Comparison of ENCODE assay signal across 11 cellular contexts in genomic region chr17:78971764-78972506, GRCh38. TPM values are rescaled to one million over a fixed set of nuclear protein-coding genes. Genes with fewer than 3 reads are reported as not detected.
A peak's percentile ranks its signal among the peaks of the same experiment; 100 is the strongest.
DNase-seq lines count a peak whose midpoint lies in the region; ATAC-seq, FAIRE-seq and TF ChIP-seq lines count a peak whose summit lies in the region.
"Had no signal": no experiment of that assay in that cellular context is flagged by ENCODE, and none has a peak within 500 bp of the region (broad histone marks: within the 10 kb centered on the region; RNA-seq: fewer than 3 reads in every experiment).

No MANE protein-coding gene starts in this region.

- H3K27me3 Mint-ChIP-seq in nephron (ENCODE audit: low read depth), result peaks cover 10% of the 10 kb centered on the region
- H3K27me3 Mint-ChIP-seq: activated B cell treated with CpG ODN at 0.5 μM for 24 hours had no signal

- no peak for TF ChIP-seq POLR2A in heart left ventricle (IDR thresholded peaks at IDR 0.05)
- TF ChIP-seq POLR2A in uterus (IDR thresholded peaks at IDR 0.05), result no peak

- H3K27me3 ChIP-seq in heart left ventricle, result no peaks in the 10 kb centered on the region
- no peaks in the 10 kb centered on the region for H3K27me3 ChIP-seq in uterus
- H3K27me3 ChIP-seq: foreskin keratinocyte had no signal

- DNase-seq in heart left ventricle (no peak), left ventricle myocardium superior (no peak), uterus (no peak), DMS53 treated with DMSO at 0.1 percent for 48 hours (lab: John Stamatoyannopoulos, UW; ENCODE audit: unreplicated experiment) (no peak), urothelium cell line (ENCODE audit: low spot score) (no peak)
- DNase-seq in NK-92 treated with Interleukin-12 subunit alpha and Interleukin-12 subunit beta, amount 100 ng/mL, for 24 hours (lab: John Stamatoyannopoulos, UW), result no peak

- no peaks in the 10 kb centered on the region for H3K9me3 ChIP-seq in heart left ventricle
- no peaks in the 10 kb centered on the region for H3K9me3 ChIP-seq in uterus

- TF ChIP-seq CTCF in heart left ventricle (IDR thresholded peaks at IDR 0.05) (no peak), nephron (IDR thresholded peaks at IDR 0.05; ENCODE audit: unreplicated experiment in 3 of 3) (no peak), uterus (IDR thresholded peaks at IDR 0.05) (no peak)

- H3K4me1 ChIP-seq in heart left ventricle (peaks cover 0 to 63% (median 31%) of the 10 kb centered on the region in 12 donors), uterus (peaks cover 4 to 6% of the 10 kb centered on the region in 2 donors)

- ATAC-seq in heart left ventricle (no peak), left ventricle myocardium superior (no peak)

- intact Hi-C loops in heart left ventricle (cut with DNase I), result loop anchor here (1.0 to 10.0 kb wide), 11 partner anchors 40 to 477 kb away; partner anchors contain the start of gene TIMP2 (in 3 of the 10)
- intact Hi-C loops in left ventricle myocardium superior (cut with micrococcal nuclease), result loop anchor here (5.0 to 10.0 kb wide), 2 partner anchors 47 to 100 kb away; partner anchors contain the start of gene TIMP2
- intact Hi-C loops in uterus (cut with DNase I; ENCODE audit: low total_unique reads), result loop anchor here (2.0 to 10.0 kb wide), 2 partner anchors 105 to 257 kb away; no protein-coding TSS in a partner anchor

- H3K4me1 Mint-ChIP-seq in nephron, result peaks cover 23% of the 10 kb centered on the region

- H3K36me3 Mint-ChIP-seq in nephron (ENCODE audit: low read depth), result no peaks in the 10 kb centered on the region

- WGBS in heart left ventricle, 4 donors, result 68 to 82% (median 78%) methylated on average over 13 to 22 of the region's 22 CpGs

- FAIRE-seq in urothelium cell line (lab: Jason Lieb, UNC), result no peak
- FAIRE-seq: islet of Langerhans had no signal

- H3K4me3 ChIP-seq in heart left ventricle, result no peak overlapping the region
- H3K4me3 ChIP-seq in uterus, result no peak overlapping the region

- H3K36me3 ChIP-seq in heart left ventricle (peaks cover 0 to 60% (median 29%) of the 10 kb centered on the region in 9 donors), uterus (no peaks in the 10 kb centered on the region)

- peak overlapping the region in 2 of 3 experiments; percentile 74 to 79 for H3K27ac Mint-ChIP-seq in nephron
- H3K27ac Mint-ChIP-seq: activated B cell treated with CpG ODN at 0.5 μM for 24 hours had no signal

- H3K27ac ChIP-seq in heart left ventricle, result peak overlapping the region in 9 of 12 donors; percentile 11 to 72 (median 51)
- H3K27ac ChIP-seq in angular gyrus (ENCODE audit: low read depth, low read length), result peak overlapping the region; percentile 49
- H3K27ac ChIP-seq in uterus, result peak overlapping the region; percentile 60 to 61
- H3K27ac ChIP-seq: foreskin keratinocyte had no signal

- H3K4me3 Mint-ChIP-seq in nephron, result no peak overlapping the region
- H3K4me3 Mint-ChIP-seq: activated B cell treated with CpG ODN at 0.5 μM for 24 hours had no signal

- H3K9me3 Mint-ChIP-seq in nephron, result no peaks in the 10 kb centered on the region
- H3K9me3 Mint-ChIP-seq: activated B cell treated with CpG ODN at 0.5 μM for 24 hours had no signal

RNA-seq across cellular contexts. Expression of gene LGALS3BP, which starts 7.8 kb away (rescaled TPM):
- total RNA-seq in heart left ventricle (1,000 to 10,000 TPM in 1 of 9 donors, 100 to 1,000 TPM in 8; 250 to 1,343 (median 688) TPM), left ventricle myocardium superior (822 TPM), uterus (100 to 1,000 TPM in 3 of 4 donors, 10 to 100 TPM in 1; 88.2 to 396 (median 244) TPM)
- polyA plus RNA-seq in heart left ventricle, result 100 to 1,000 TPM; 178 to 363 TPM

RNA-seq across cellular contexts. Expression of gene CANT1, which starts 37.6 kb away (rescaled TPM):
- 10 to 100 TPM; 20.4 to 43.7 (median 24.1) TPM for total RNA-seq in heart left ventricle
- polyA plus RNA-seq in heart left ventricle, result 10 to 100 TPM in 1 of 2 donors, 1 to 10 TPM in 1; 5.1 to 46.2 TPM
- total RNA-seq in left ventricle myocardium superior, result 28.2 TPM
- 10 to 100 TPM in 3 of 4 donors, 1 to 10 TPM in 1; 9.2 to 40.6 (median 21.5) TPM for total RNA-seq in uterus

RNA-seq across cellular contexts. Expression of gene TIMP2, which starts 46.7 kb away (rescaled TPM):
- total RNA-seq in heart left ventricle, result 100 to 1,000 TPM in 4 of 9 donors, 10 to 100 TPM in 5; 65.6 to 201 (median 98.3) TPM
- polyA plus RNA-seq in heart left ventricle, result 10 to 100 TPM; 25.1 to 54.4 TPM
- 132 TPM for total RNA-seq in left ventricle myocardium superior
- total RNA-seq in uterus, result 100 to 1,000 TPM; 119 to 399 (median 127) TPM

RNA-seq across cellular contexts. Expression of gene C1QTNF1, which starts 52.0 kb away (rescaled TPM):
- 100 to 1,000 TPM in 4 of 9 donors, 10 to 100 TPM in 5; 37.0 to 406 (median 66.2) TPM for total RNA-seq in heart left ventricle
- 100 to 1,000 TPM in 1 of 2 donors, 10 to 100 TPM in 1; 85.5 to 189 TPM for polyA plus RNA-seq in heart left ventricle
- total RNA-seq in left ventricle myocardium superior, result 247 TPM
- 10 to 100 TPM in 3 of 4 donors, 1 to 10 TPM in 1; 2.9 to 80.8 (median 39.6) TPM for total RNA-seq in uterus
- total RNA-seq: activated B cell treated with CpG ODN at 0.5 μM for 24 hours had no signal
